Comparison of ENCODE assay signal across 12 cellular contexts in genomic region chr10:114681542-114681941, GRCh38. TPM values are rescaled to one million over a fixed set of nuclear protein-coding genes. Genes with fewer than 3 reads are reported as not detected.
A peak's percentile ranks its signal among the peaks of the same experiment; 100 is the strongest.
DNase-seq lines count a peak whose midpoint lies in the region; ATAC-seq and TF ChIP-seq lines count a peak whose summit lies in the region.
"Had no signal": no experiment of that assay in that cellular context is flagged by ENCODE, and none has a peak within 500 bp of the region (broad histone marks: within the 10 kb centered on the region; RNA-seq: fewer than 3 reads in every experiment).

No MANE protein-coding gene starts in this region.

- peak overlapping the region; percentile 74 to 83 (median 76) for H3K27ac ChIP-seq in gastrocnemius medialis

- in situ Hi-C loops in gastrocnemius medialis (cut with MboI; ENCODE audit: low sequenced_read_pairs in 4 of 4) = no loop called here

- TF ChIP-seq CTCF in fibroblast of mammary gland (conservative IDR thresholded peaks at IDR 0.05; ENCODE audit: control insufficient read depth, insufficient read depth, low read depth, low read length) (no peak), gastrocnemius medialis (IDR thresholded peaks at IDR 0.05 in 4 of 5, conservative IDR thresholded peaks at IDR 0.05 in 1 of 5) (no peak), GM10248 (IDR thresholded peaks at IDR 0.05; ENCODE audit: control extremely low read depth, extremely low read depth, low read depth, missing control alignments) (no peak)

- no peaks in the 10 kb centered on the region for H3K27me3 ChIP-seq in gastrocnemius medialis
- H3K27me3 ChIP-seq: gastroesophageal sphincter had no signal

- ATAC-seq in SK-N-SH treated with all-trans-retinoic acid at 6 μM for 48 hours (peak; percentile 33), gastrocnemius medialis (peak; percentile 53 to 60), HG02973 (IDR thresholded peaks at IDR 0.05; ENCODE audit: unreplicated experiment) (no peak), HG02798 (IDR thresholded peaks at IDR 0.05; ENCODE audit: poor library complexity, unreplicated experiment) (no peak), HG02623 (IDR thresholded peaks at IDR 0.05; ENCODE audit: unreplicated experiment) (no peak)
- ATAC-seq: gastroesophageal sphincter, mucosa of descending colon had no signal

- TF ChIP-seq POLR2A in gastrocnemius medialis (IDR thresholded peaks at IDR 0.05) = no peak

- no peaks in the 10 kb centered on the region for H3K9me3 ChIP-seq in gastrocnemius medialis
- H3K9me3 ChIP-seq: gastroesophageal sphincter, mucosa of descending colon had no signal

- H3K4me3 ChIP-seq in fibroblast of mammary gland (ENCODE audit: control insufficient read depth, low read depth, low read length) (no peak overlapping the region), gastrocnemius medialis (peak overlapping the region; percentile 22 to 47 (median 34))
- H3K4me3 ChIP-seq: mucosa of descending colon had no signal

- intact Hi-C loops in gastrocnemius medialis (cut with DNase I; ENCODE audit: low total_unique reads) = loop anchor here (5.0 kb wide), 2 partner anchors 49 to 129 kb away; no protein-coding TSS in a partner anchor

- no peaks in the 10 kb centered on the region for H3K36me3 ChIP-seq in gastrocnemius medialis
- H3K36me3 ChIP-seq: gastroesophageal sphincter had no signal

- POLR2A ChIA-PET in GM10248 (lab: Yijun Ruan, JAX) = no interaction called here

- CTCF ChIA-PET in GM10248 (lab: Yijun Ruan, JAX) = interaction anchor here (1.2 to 1.3 kb wide), 2 partner anchors 13 to 210 kb away, joined by 3 to 5 read pairs; no protein-coding TSS in a partner anchor

- peaks cover 8 to 42% of the 10 kb centered on the region in 2 donors for H3K4me1 ChIP-seq in gastrocnemius medialis

- DNase-seq in M059J (ENCODE audit: low read depth) = peak; percentile 82
- DNase-seq in fibroblast of mammary gland (ENCODE audit: low read depth) = peak; percentile 8
- peak; percentile 20 to 30 for DNase-seq in gastrocnemius medialis
- DNase-seq in GM10248 (ENCODE audit: extremely low spot score) = no peak
- DNase-seq: mucosa of descending colon, NCI-H524, T-helper 1 cell had no signal

TF ChIP-seq in SK-N-SH treated with all-trans-retinoic acid at 6 μM for 48 hours, 23 proteins besides CTCF, POLR2A, EP300 and RAD21:
- TF ChIP-seq PPARA (CRISPR knock-in tag; IDR thresholded peaks at IDR 0.05; ENCODE audit: borderline replicate concordance) (no peak), CSRNP3 (CRISPR knock-in tag; IDR thresholded peaks at IDR 0.05) (no peak), POU6F1 (CRISPR knock-in tag; IDR thresholded peaks at IDR 0.05; ENCODE audit: borderline replicate concordance, low read depth) (no peak), TOX (CRISPR knock-in tag; IDR thresholded peaks at IDR 0.05; ENCODE audit: borderline replicate concordance) (no peak), ESRRG (CRISPR knock-in tag; IDR thresholded peaks at IDR 0.05) (no peak), BACH2 (CRISPR knock-in tag; IDR thresholded peaks at IDR 0.05; ENCODE audit: borderline replicate concordance) (no peak), CSDC2 (CRISPR knock-in tag; IDR thresholded peaks at IDR 0.05) (no peak), ZC3H10 (CRISPR knock-in tag; IDR thresholded peaks at IDR 0.05) (no peak), ZFP3 (CRISPR knock-in tag; IDR thresholded peaks at IDR 0.05) (no peak), SNAI2 (CRISPR knock-in tag; IDR thresholded peaks at IDR 0.05) (no peak), ZNF70 (CRISPR knock-in tag; IDR thresholded peaks at IDR 0.05) (no peak)

RNA-seq across cellular contexts. Expression of gene ABLIM1, which starts 23.5 kb away (rescaled TPM):
- total RNA-seq in M059J (2014; rRNA removed; shearing (Covaris generic)) = 1.4 and 5.8 TPM in 2 replicates
- total RNA-seq in gastrocnemius medialis = 100 to 1,000 TPM in 3 of 4 donors, 10 to 100 TPM in 1; 84.7 to 203 (median 150) TPM

Comparison
In these comparisons a context has a peak if more than half of its experiments do, and no peak if none do; other contexts are left out.
1. ATAC-seq: peak in SK-N-SH treated with all-trans-retinoic acid at 6 μM for 48 hours (single experiment) and gastrocnemius medialis (2 of 2); none in HG02973 (single experiment), HG02798 (single experiment) and HG02623 (single experiment).
2. RNA of gene ABLIM1, which starts 23.5 kb away (total RNA-seq): 84.7 to 203 TPM in gastrocnemius medialis; 1.4 to 5.8 TPM in M059J; every median in the first group is over 10 times any median in the second.